In the genomic region with DNA sequence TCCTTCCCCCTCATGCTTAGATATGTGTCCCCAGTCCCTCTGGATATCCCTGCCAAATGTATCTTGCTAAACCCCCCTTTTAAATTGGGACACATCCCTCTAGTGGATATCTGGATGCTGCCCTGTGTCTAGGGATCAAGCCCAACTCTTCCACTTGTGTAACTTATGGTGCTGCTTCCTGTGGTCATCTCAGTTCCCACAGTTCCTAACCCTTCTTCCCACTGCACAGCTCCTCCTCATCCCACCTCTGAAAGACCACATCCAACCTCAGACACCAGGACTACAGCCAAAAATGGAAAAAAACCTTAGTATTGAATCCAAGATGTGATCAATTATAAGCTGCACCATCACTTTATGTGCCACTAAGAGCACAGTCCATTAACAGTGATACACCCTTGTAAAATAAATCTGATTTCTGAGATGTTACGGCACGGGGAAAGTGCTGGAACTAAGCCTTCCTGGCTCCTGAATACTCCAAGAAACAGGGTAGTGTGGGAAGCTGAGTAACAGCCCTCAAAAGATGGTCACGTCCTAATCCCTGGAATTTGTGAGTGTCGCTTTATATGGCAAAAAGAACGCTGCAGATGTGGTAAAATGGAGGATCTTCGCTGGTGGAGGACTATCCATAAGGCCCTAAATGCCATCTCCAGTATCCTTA, we compare ENCODE assay signal across 8 cellular contexts. TPM values are rescaled to one million over a fixed set of nuclear protein-coding genes. Genes with fewer than 3 reads are reported as not detected.
DNase-seq lines count a peak whose midpoint lies in the region; ATAC-seq and TF ChIP-seq lines count a peak whose summit lies in the region.
"Had no signal": no experiment of that assay in that cellular context is flagged by ENCODE, and none has a peak within 500 bp of the region (broad histone marks: within the 10 kb centered on the region; RNA-seq: fewer than 3 reads in every experiment).

No MANE protein-coding gene starts in this region.

- TF ChIP-seq POLR2A in HCT116 (IDR thresholded peaks at IDR 0.05; ENCODE audit: borderline replicate concordance, extremely low read depth, insufficient read depth, insufficient read length) (no peak), gastroesophageal sphincter (IDR thresholded peaks at IDR 0.05) (no peak)

- peaks cover 4% of the 10 kb centered on the region; the same call in 1 of the 2 replicates for H3K36me3 Mint-ChIP-seq in WTC11
- H3K36me3 Mint-ChIP-seq in stimulated activated effector memory CD8-positive, alpha-beta T cell treated with anti-CD3 and anti-CD28 coated beads, Interleukin-12 subunit alpha, Interleukin-12 subunit beta, amount 100 ng/mL, for 72 hours, result peaks cover 24% of the 10 kb centered on the region

- DNase-seq in HCT116 (ENCODE audit: low read depth, low spot score) (no peak), WTC11 (ENCODE audit: low spot score) (no peak), GM03348 (ENCODE audit: low spot score) (no peak), RKO (ENCODE audit: low spot score) (no peak), Ammon's horn (ENCODE audit: low spot score) (no peak)
- no peak for DNase-seq in stimulated activated effector memory CD8-positive, alpha-beta T cell treated with anti-CD3 and anti-CD28 coated beads, Interleukin-12 subunit alpha, Interleukin-12 subunit beta, amount 100 ng/mL, for 72 hours (ENCODE audit: low spot score in 2 of 2)
- DNase-seq: stimulated activated CD4-positive, alpha-beta T cell treated with anti-CD3 and anti-CD28 coated beads, Interleukin-4, amount 100 ng/mL, for 4 hours had no signal

- H3K9me2 ChIP-seq in HCT116 (ENCODE audit: insufficient read depth), result no peaks in the 10 kb centered on the region

- no peak overlapping the region for H2AFZ ChIP-seq in HCT116 (ENCODE audit: low read depth, low read length, poor library complexity, severe bottlenecking)

- H3K27me3 ChIP-seq in HCT116 (ENCODE audit: insufficient read depth, low read length) (no peaks in the 10 kb centered on the region), gastroesophageal sphincter (no peaks in the 10 kb centered on the region)

- peaks cover 81% of the 10 kb centered on the region for H3K4me1 Mint-ChIP-seq in WTC11
- peaks cover 89% of the 10 kb centered on the region for H3K4me1 Mint-ChIP-seq in stimulated activated effector memory CD8-positive, alpha-beta T cell treated with anti-CD3 and anti-CD28 coated beads, Interleukin-12 subunit alpha, Interleukin-12 subunit beta, amount 100 ng/mL, for 72 hours

- H3K27ac ChIP-seq in HCT116 (ENCODE audit: low read depth, low read length) (no peak overlapping the region), gastroesophageal sphincter (peak overlapping the region; percentile 95 to 100 (median 98))

- CTCF ChIA-PET in HCT116 (lab: Charles Lee), result no interaction called here
- CTCF ChIA-PET in WTC11 (lab: Charles Lee), result interaction anchor here (3.3 kb wide), 1 partner anchor 48 kb away, joined by 12 read pairs; no protein-coding TSS in a partner anchor

- H3K9ac ChIP-seq in HCT116 (ENCODE audit: low read length), result no peak overlapping the region

- no peaks in the 10 kb centered on the region for H3K36me3 ChIP-seq in HCT116 (ENCODE audit: control insufficient read depth in 1 of 2, insufficient read depth in 2 of 2, low read length in 2 of 2)
- no peaks in the 10 kb centered on the region for H3K36me3 ChIP-seq in gastroesophageal sphincter

- WGBS in gastroesophageal sphincter (ENCODE audit: low coverage in 1 of 2), 2 donors, result 66 to 85% methylated on average over 4 to 6 of the region's 6 CpGs

- no peaks in the 10 kb centered on the region for H3K27me3 Mint-ChIP-seq in WTC11 (ENCODE audit: low read depth)

- 0 out of 2 replicates have a peak overlapping the region, but pooled peaks have one; percentile 6 for H3K4me3 Mint-ChIP-seq in WTC11
- peak overlapping the region; percentile 74 for H3K4me3 Mint-ChIP-seq in stimulated activated effector memory CD8-positive, alpha-beta T cell treated with anti-CD3 and anti-CD28 coated beads, Interleukin-12 subunit alpha, Interleukin-12 subunit beta, amount 100 ng/mL, for 72 hours

- TF ChIP-seq CTCF in HCT116 (IDR thresholded peaks at IDR 0.05 in 2 of 3, conservative IDR thresholded peaks at IDR 0.05 in 1 of 3; ENCODE audit: borderline replicate concordance in 1 of 3, insufficient read depth in 1 of 3, low read depth in 2 of 3, low read length in 2 of 3) (no peak), WTC11 (IDR thresholded peaks at IDR 0.05) (no peak), gastroesophageal sphincter (IDR thresholded peaks at IDR 0.05) (no peak)

- POLR2A ChIA-PET in HCT116 (lab: Charles Lee), result no interaction called here
- POLR2A ChIA-PET in WTC11 (lab: Charles Lee), result no interaction called here

- H4K20me1 ChIP-seq in HCT116 (ENCODE audit: insufficient read depth), result 0 out of 2 replicates have a peak, but pooled peaks cover 6% of the 10 kb centered on the region

- H3K9me3 ChIP-seq in HCT116 (ENCODE audit: control insufficient read depth in 1 of 2, insufficient read depth in 1 of 2, low read depth in 1 of 2, low read length in 2 of 2) (no peaks in the 10 kb centered on the region), gastroesophageal sphincter (no peaks in the 10 kb centered on the region)

- no peak for ATAC-seq in HCT116
- ATAC-seq in WTC11, result no peak
- no peak for ATAC-seq in gastroesophageal sphincter
- ATAC-seq in stimulated activated effector memory CD8-positive, alpha-beta T cell treated with anti-CD3 and anti-CD28 coated beads, Interleukin-12 subunit alpha, Interleukin-12 subunit beta, amount 100 ng/mL, for 72 hours, result no peak

- no peak for TF ChIP-seq EP300 in gastroesophageal sphincter (IDR thresholded peaks at IDR 0.05)

- H3K4me3 ChIP-seq in HCT116 (replicated peaks in 1 of 2; ENCODE audit: low read depth in 1 of 2, low read length in 2 of 2), result no peak overlapping the region
- no peak overlapping the region for H3K4me3 ChIP-seq in gastroesophageal sphincter

- RAD21 ChIA-PET in HCT116 (lab: Charles Lee; ENCODE audit: low non-redundant PET in 1 of 2, low total read pairs in 2 of 2, uncharacterized antibody in 2 of 2, unreplicated experiment in 2 of 2), result no interaction called here

- TF ChIP-seq RAD21 in HCT116 (IDR thresholded peaks at IDR 0.05; ENCODE audit: low read depth), result no peak

- no TSS peak for BruUV-seq in HCT116 (replicated peaks; lab: Mats Ljungman, UMichigan)

- H3K4me2 ChIP-seq in HCT116 (ENCODE audit: low read length), result peak overlapping the region; percentile 85

- H3K9me3 Mint-ChIP-seq in WTC11, result no peaks in the 10 kb centered on the region
- H3K9me3 Mint-ChIP-seq in stimulated activated effector memory CD8-positive, alpha-beta T cell treated with anti-CD3 and anti-CD28 coated beads, Interleukin-12 subunit alpha, Interleukin-12 subunit beta, amount 100 ng/mL, for 72 hours, result no peaks in the 10 kb centered on the region

- H3K4me1 ChIP-seq in HCT116 (ENCODE audit: control insufficient read depth in 1 of 2, insufficient read depth in 2 of 2, low read length in 2 of 2), result peaks cover 47 to 89% of the 10 kb centered on the region in 2 experiments
- peaks cover 48 to 97% (median 54%) of the 10 kb centered on the region in 3 donors for H3K4me1 ChIP-seq in gastroesophageal sphincter

- peak overlapping the region; percentile 78 for H3K27ac Mint-ChIP-seq in WTC11
- peak overlapping the region; percentile 98 for H3K27ac Mint-ChIP-seq in stimulated activated effector memory CD8-positive, alpha-beta T cell treated with anti-CD3 and anti-CD28 coated beads, Interleukin-12 subunit alpha, Interleukin-12 subunit beta, amount 100 ng/mL, for 72 hours

- H3K79me2 ChIP-seq in HCT116 (ENCODE audit: insufficient read depth, low read length), result peaks cover 97% of the 10 kb centered on the region

- intact Hi-C loops in HCT116 (cut with micrococcal nuclease), result no loop called here

TF ChIP-seq in HCT116, 20 proteins besides CTCF, POLR2A, EP300 and RAD21 (continues in another document):
- TF ChIP-seq FOSL1 (IDR thresholded peaks at IDR 0.05; ENCODE audit: low read depth), result no peak
- TF ChIP-seq, protein P1, sequence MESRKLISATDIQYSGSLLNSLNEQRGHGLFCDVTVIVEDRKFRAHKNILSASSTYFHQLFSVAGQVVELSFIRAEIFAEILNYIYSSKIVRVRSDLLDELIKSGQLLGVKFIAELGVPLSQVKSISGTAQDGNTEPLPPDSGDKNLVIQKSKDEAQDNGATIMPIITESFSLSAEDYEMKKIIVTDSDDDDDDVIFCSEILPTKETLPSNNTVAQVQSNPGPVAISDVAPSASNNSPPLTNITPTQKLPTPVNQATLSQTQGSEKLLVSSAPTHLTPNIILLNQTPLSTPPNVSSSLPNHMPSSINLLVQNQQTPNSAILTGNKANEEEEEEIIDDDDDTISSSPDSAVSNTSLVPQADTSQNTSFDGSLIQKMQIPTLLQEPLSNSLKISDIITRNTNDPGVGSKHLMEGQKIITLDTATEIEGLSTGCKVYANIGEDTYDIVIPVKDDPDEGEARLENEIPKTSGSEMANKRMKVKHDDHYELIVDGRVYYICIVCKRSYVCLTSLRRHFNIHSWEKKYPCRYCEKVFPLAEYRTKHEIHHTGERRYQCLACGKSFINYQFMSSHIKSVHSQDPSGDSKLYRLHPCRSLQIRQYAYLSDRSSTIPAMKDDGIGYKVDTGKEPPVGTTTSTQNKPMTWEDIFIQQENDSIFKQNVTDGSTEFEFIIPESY (IDR thresholded peaks at IDR 0.05; ENCODE audit: extremely low read depth, insufficient replicate concordance, low read length), result no peak

TF ChIP-seq in WTC11, 78 proteins besides CTCF, POLR2A, EP300 and RAD21:
- TF ChIP-seq, protein P2, sequence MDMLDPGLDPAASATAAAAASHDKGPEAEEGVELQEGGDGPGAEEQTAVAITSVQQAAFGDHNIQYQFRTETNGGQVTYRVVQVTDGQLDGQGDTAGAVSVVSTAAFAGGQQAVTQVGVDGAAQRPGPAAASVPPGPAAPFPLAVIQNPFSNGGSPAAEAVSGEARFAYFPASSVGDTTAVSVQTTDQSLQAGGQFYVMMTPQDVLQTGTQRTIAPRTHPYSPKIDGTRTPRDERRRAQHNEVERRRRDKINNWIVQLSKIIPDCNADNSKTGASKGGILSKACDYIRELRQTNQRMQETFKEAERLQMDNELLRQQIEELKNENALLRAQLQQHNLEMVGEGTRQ (CRISPR knock-in tag; IDR thresholded peaks at IDR 0.05), result no peak
- TF ChIP-seq, protein P3, sequence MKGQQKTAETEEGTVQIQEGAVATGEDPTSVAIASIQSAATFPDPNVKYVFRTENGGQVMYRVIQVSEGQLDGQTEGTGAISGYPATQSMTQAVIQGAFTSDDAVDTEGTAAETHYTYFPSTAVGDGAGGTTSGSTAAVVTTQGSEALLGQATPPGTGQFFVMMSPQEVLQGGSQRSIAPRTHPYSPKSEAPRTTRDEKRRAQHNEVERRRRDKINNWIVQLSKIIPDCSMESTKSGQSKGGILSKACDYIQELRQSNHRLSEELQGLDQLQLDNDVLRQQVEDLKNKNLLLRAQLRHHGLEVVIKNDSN (CRISPR knock-in tag; IDR thresholded peaks at IDR 0.05), result no peak
- no peak for TF ChIP-seq FOXP1 (CRISPR knock-in tag; IDR thresholded peaks at IDR 0.05; ENCODE audit: borderline replicate concordance)

RNA-seq across cellular contexts. Expression of a gene that starts 13.7 kb away (rescaled TPM):
- total RNA-seq in HCT116 (2021; ENCODE audit: unreplicated experiment) (68.2 TPM), WTC11 (2021) (45.1 to 61.1 TPM (median 60.4 TPM) in 3 replicates), gastroesophageal sphincter (100 to 1,000 TPM; 209 to 286 (median 230) TPM)
- polyA plus RNA-seq in HCT116 (2012), result 48.8 and 57.5 TPM in 2 replicates

RNA-seq across cellular contexts. Expression of a gene that starts 40.8 kb away (rescaled TPM):
- total RNA-seq in HCT116 (2021; ENCODE audit: unreplicated experiment), result 13.6 TPM
- 13.2 and 15.5 TPM in 2 replicates for polyA plus RNA-seq in HCT116 (2012)
- 23.4 to 31.1 TPM (median 24.7 TPM) in 3 replicates for total RNA-seq in WTC11 (2021)
- total RNA-seq in gastroesophageal sphincter, result 10 to 100 TPM; 11.6 to 36.9 (median 23.4) TPM
